Comparison of ENCODE assay signal across 8 cellular contexts in genomic region chr6:87151471-87151785, GRCh38. TPM values are rescaled to one million over a fixed set of nuclear protein-coding genes. Genes with fewer than 3 reads are reported as not detected.
DNase-seq lines count a peak whose midpoint lies in the region; ATAC-seq and TF ChIP-seq lines count a peak whose summit lies in the region.

No MANE protein-coding gene starts in this region.

- peak overlapping the region; percentile 53 for H3K4me3 ChIP-seq in AG04450 (ENCODE audit: low read depth, low read length)
- no peak overlapping the region for H3K4me3 ChIP-seq in HL-60 (replicated peaks; ENCODE audit: insufficient read depth, low read length)
- H3K4me3 ChIP-seq in cardiac fibroblast (replicated peaks in 1 of 2; ENCODE audit: low read depth in 2 of 2, low read length in 2 of 2), result peak overlapping the region; percentile 27 to 40
- H3K4me3 ChIP-seq in muscle layer of duodenum (ENCODE audit: low read depth in 1 of 2, low read length in 2 of 2), result peak overlapping the region; percentile 56 to 75

- H3K4me1 ChIP-seq in muscle layer of duodenum (ENCODE audit: control insufficient read depth in 1 of 2, insufficient read depth in 2 of 2, low read length in 2 of 2), result peaks cover 8 to 14% of the 10 kb centered on the region in 2 donors

- H3K27ac ChIP-seq in AG04450 (ENCODE audit: low read depth, low read length) (peak overlapping the region; percentile 74), HL-60 (replicated peaks) (peak overlapping the region; percentile 51), muscle layer of duodenum (ENCODE audit: low read length) (peak overlapping the region; percentile 73)

- H3K9me3 ChIP-seq in AG04450 (ENCODE audit: control insufficient read depth, insufficient read depth, low read length), result peaks cover 4% of the 10 kb centered on the region; the same call in 1 of the 2 replicates
- H3K9me3 ChIP-seq in muscle layer of duodenum (ENCODE audit: control insufficient read depth in 1 of 2, low read length in 2 of 2), result no peaks in the 10 kb centered on the region

- H3K36me3 ChIP-seq in muscle layer of duodenum (ENCODE audit: control insufficient read depth in 1 of 2, insufficient read depth in 2 of 2, low read length in 2 of 2), result peaks cover 0 to 3% of the 10 kb centered on the region in 2 donors

- POLR2A ChIA-PET in AG04450 (lab: Yijun Ruan, JAX), result no interaction called here

- ATAC-seq in GM19463 (IDR thresholded peaks at IDR 0.05; ENCODE audit: unreplicated experiment) (no peak), HG02571 (IDR thresholded peaks at IDR 0.05; ENCODE audit: unreplicated experiment) (no peak)

- CTCF ChIA-PET in AG04450 (lab: Charles Lee), result no interaction called here

- TF ChIP-seq CTCF in AG04450 (IDR thresholded peaks at IDR 0.05; ENCODE audit: low read depth, low read length) (no peak), HL-60 (IDR thresholded peaks at IDR 0.05; ENCODE audit: insufficient read depth, low read length) (no peak), cardiac fibroblast (IDR thresholded peaks at IDR 0.05; ENCODE audit: low read depth, low read length) (no peak)

- H3K27me3 ChIP-seq in AG04450 (ENCODE audit: control insufficient read depth, insufficient read depth, low read length), result no peaks in the 10 kb centered on the region
- H3K27me3 ChIP-seq in HL-60 (ENCODE audit: insufficient read depth, poor library complexity, severe bottlenecking), result no peaks in the 10 kb centered on the region
- no peaks in the 10 kb centered on the region for H3K27me3 ChIP-seq in muscle layer of duodenum (ENCODE audit: low read depth, low read length)

- no peak for DNase-seq in AG04450 (ENCODE audit: low read depth, low spot score)
- DNase-seq in HL-60 (ENCODE audit: low read depth in 1 of 2, low spot score in 1 of 2), result no peak
- peak in 1 of 2 donors; percentile 12 for DNase-seq in cardiac fibroblast (ENCODE audit: low read depth in 2 of 2)
- no peak for DNase-seq in foreskin melanocyte
- DNase-seq in NOMO-1 treated with dmso at 0.1 percent for 144 hours (lab: John Stamatoyannopoulos, UW; ENCODE audit: unreplicated experiment), result no peak

RNA-seq across cellular contexts. Expression of gene ZNF292, which starts 3.9 kb away (rescaled TPM):
- polyA plus RNA-seq in AG04450 (2011; rRNA removed), result 9.5 and 18.0 TPM in 2 replicates
- polyA minus RNA-seq in AG04450 (2011; rRNA and poly(A)+ RNA removed), result 27.4 and 45.4 TPM in 2 replicates

RNA-seq across cellular contexts. Expression of gene CGA, which starts 56.5 kb away (rescaled TPM):
- 0.19 and 0.26 TPM in 2 replicates for polyA plus RNA-seq in AG04450 (2011; rRNA removed)
- polyA minus RNA-seq in AG04450 (2011; rRNA and poly(A)+ RNA removed), result not detected in 2 replicates
